Comparison of ENCODE assay signal across 1 cellular context in genomic region chr1:116658645-116659044, GRCh38.
TF ChIP-seq lines count a peak whose summit lies in the region.
"Not testable (repeated sequence)": the region's sequence is repeated elsewhere in the genome, so short reads cannot be mapped to it uniquely, and the experiment has no call there.

No MANE protein-coding gene starts in this region.

TF ChIP-seq in K562, 482 proteins besides CTCF, POLR2A, EP300 and RAD21:
- TF ChIP-seq PKNOX1 (IDR thresholded peaks at IDR 0.05) (peak; percentile 31; the same call in 1 of the 2 replicates), PBX2 (tag; conservative IDR thresholded peaks at IDR 0.05; ENCODE audit: low read depth) (peak; percentile 55; the same call in 1 of the 2 replicates)
- TF ChIP-seq PBX2 (CRISPR knock-in tag; IDR thresholded peaks at IDR 0.05; ENCODE audit: low read depth), result not testable (repeated sequence)
